ENCODE assay signal across 8 cellular contexts in genomic region chr6:152863618-152864326, GRCh38.
DNase-seq lines count a peak whose midpoint lies in the region; ATAC-seq and TF ChIP-seq lines count a peak whose summit lies in the region.

No MANE protein-coding gene starts in this region.

- peak; percentile 61 for TF ChIP-seq CTCF in astrocyte of the spinal cord (IDR thresholded peaks at IDR 0.05; ENCODE audit: low read depth, low read length)

- in situ Hi-C loops in astrocyte of the spinal cord (cut with HindIII; ENCODE audit: low sequenced_read_pairs): no loop called here

- no peak overlapping the region for H3K4me3 ChIP-seq in astrocyte of the spinal cord (ENCODE audit: low read depth, low read length)

- ATAC-seq in HG02759 (IDR thresholded peaks at IDR 0.05; ENCODE audit: unreplicated experiment): peak; percentile 97

- peak; percentile 61 to 91 (median 73) for DNase-seq in NCI-H1417 (lab: John Stamatoyannopoulos, UW)
- no peak for DNase-seq in NCI-H1417 treated with DMSO at 0.1 percent for 48 hours (lab: John Stamatoyannopoulos, UW)
- DNase-seq in NCI-H1105 (lab: John Stamatoyannopoulos, UW): peak; percentile 42
- DNase-seq in T-helper 9 cell: peak; percentile 58
- DNase-seq in astrocyte of the spinal cord (ENCODE audit: low read depth, low spot score): peak; percentile 74
- DNase-seq in iPS DF 4.7 (ENCODE audit: extremely low read depth, low spot score): peak; percentile 19
- DNase-seq in stimulated activated CD4-positive, alpha-beta T cell treated with anti-CD3 and anti-CD28 coated beads, Interleukin-12 subunit alpha, Interleukin-12 subunit beta, amount 100 ng/mL, for 4 hours: peak; percentile 54
